Comparison of ENCODE assay signal across 11 cellular contexts in the genomic region with DNA sequence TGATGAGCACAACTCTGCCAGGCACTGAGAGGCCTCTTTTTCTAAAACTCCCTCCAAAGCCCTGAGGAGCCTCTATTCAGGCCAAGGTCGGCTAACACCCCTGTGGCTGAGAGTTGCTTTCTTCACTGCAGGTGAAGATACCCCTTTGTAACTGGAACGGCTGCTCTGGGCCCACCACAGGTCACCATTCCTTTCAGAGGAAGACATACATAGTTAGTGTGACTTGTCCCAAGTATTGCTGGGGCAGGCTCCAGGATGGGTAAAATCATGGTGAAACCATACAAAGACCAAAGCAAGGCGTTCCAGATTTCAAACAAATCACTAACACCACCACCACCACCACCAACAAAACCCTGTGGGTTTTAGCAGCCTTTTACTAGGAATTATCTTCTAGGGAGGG. TPM values are rescaled to one million over a fixed set of nuclear protein-coding genes. Genes with fewer than 3 reads are reported as not detected.
"Had no signal": no experiment of that assay in that cellular context is flagged by ENCODE, and none has a peak within 500 bp of the region (broad histone marks: within the 10 kb centered on the region; RNA-seq: fewer than 3 reads in every experiment).

No MANE protein-coding gene starts in this region.

- H3K36me3 ChIP-seq: breast epithelium, MG63, SJSA1 had no signal

- DNase-seq: NCI-H1417 treated with DMSO at 0.1 percent for 48 hours, NCI-H510A had no signal

- H3K9me3 ChIP-seq: breast epithelium, MG63, SJSA1 had no signal

- H3K4me1 Mint-ChIP-seq: activated CD8-positive, alpha-beta memory T cell treated with anti-CD3 and anti-CD28 coated beads, Interleukin-2, amount 10 ng/mL, durations not matched to agents 7 days and 5 days; activated naive CD4-positive, alpha-beta T cell treated with anti-CD3 and anti-CD28 coated beads, Interleukin-2, amount 50 U/mL, for 24 hours; T-helper 17 cell had no signal

- H3K27me3 Mint-ChIP-seq: activated naive CD4-positive, alpha-beta T cell treated with anti-CD3 and anti-CD28 coated beads, Interleukin-2, amount 50 U/mL, for 24 hours had no signal

- H3K36me3 Mint-ChIP-seq: activated CD8-positive, alpha-beta memory T cell treated with anti-CD3 and anti-CD28 coated beads, Interleukin-2, amount 10 ng/mL, durations not matched to agents 7 days and 5 days; activated naive CD4-positive, alpha-beta T cell treated with anti-CD3 and anti-CD28 coated beads, Interleukin-2, amount 50 U/mL, for 24 hours; WTC11 had no signal

- H3K27ac Mint-ChIP-seq: activated CD8-positive, alpha-beta memory T cell treated with anti-CD3 and anti-CD28 coated beads, Interleukin-2, amount 10 ng/mL, durations not matched to agents 7 days and 5 days; activated naive CD4-positive, alpha-beta T cell treated with anti-CD3 and anti-CD28 coated beads, Interleukin-2, amount 50 U/mL, for 24 hours; activated T-cell treated with anti-CD3 and anti-CD28 coated beads, Interleukin-2, amount 50 U/mL, for 24 hours; activated T-helper 1 cell treated with anti-CD3 and anti-CD28 coated beads, Interleukin-12 subunit alpha, Interleukin-12 subunit beta, Interleukin-2, Interleukin-4 antibody, amounts not matched to agents 30 ng/mL and 10 ng/mL and 1 ng/mL, durations not matched to agents 14 hours and 24 hours and 36 hours; T-helper 17 cell; WTC11 had no signal

- H3K9me3 Mint-ChIP-seq: activated naive CD4-positive, alpha-beta T cell treated with anti-CD3 and anti-CD28 coated beads, Interleukin-2, amount 50 U/mL, for 24 hours; activated T-cell treated with anti-CD3 and anti-CD28 coated beads, Interleukin-2, amount 50 U/mL, for 24 hours; activated T-helper 1 cell treated with anti-CD3 and anti-CD28 coated beads, Interleukin-12 subunit alpha, Interleukin-12 subunit beta, Interleukin-2, Interleukin-4 antibody, amounts not matched to agents 30 ng/mL and 10 ng/mL and 1 ng/mL, durations not matched to agents 14 hours and 24 hours and 36 hours; WTC11 had no signal

- H3K4me1 ChIP-seq: breast epithelium, SJSA1 had no signal

- H3K27ac ChIP-seq: breast epithelium, SJSA1 had no signal

- H3K27me3 ChIP-seq: breast epithelium, MG63, SJSA1 had no signal

- H3K4me3 ChIP-seq: breast epithelium, MG63, SJSA1 had no signal

- H3K4me3 Mint-ChIP-seq: activated CD8-positive, alpha-beta memory T cell treated with anti-CD3 and anti-CD28 coated beads, Interleukin-2, amount 10 ng/mL, durations not matched to agents 7 days and 5 days; activated naive CD4-positive, alpha-beta T cell treated with anti-CD3 and anti-CD28 coated beads, Interleukin-2, amount 50 U/mL, for 24 hours; activated T-cell treated with anti-CD3 and anti-CD28 coated beads, Interleukin-2, amount 50 U/mL, for 24 hours; activated T-helper 1 cell treated with anti-CD3 and anti-CD28 coated beads, Interleukin-12 subunit alpha, Interleukin-12 subunit beta, Interleukin-2, Interleukin-4 antibody, amounts not matched to agents 30 ng/mL and 10 ng/mL and 1 ng/mL, durations not matched to agents 14 hours and 24 hours and 36 hours; T-helper 17 cell; WTC11 had no signal

RNA-seq across cellular contexts. Expression of gene LONRF2, which starts 58.4 kb away (rescaled TPM):
- total RNA-seq: SJSA1 had no signal
